8 cellular contexts compared by ENCODE assay signal in genomic region chr3:119294402-119294888, GRCh38. TPM values are rescaled to one million over a fixed set of nuclear protein-coding genes. Genes with fewer than 3 reads are reported as not detected.
DNase-seq lines count a peak whose midpoint lies in the region; ATAC-seq and TF ChIP-seq lines count a peak whose summit lies in the region.

No MANE protein-coding gene starts in this region.

- intact Hi-C loops in ovary (cut with DNase I): no loop called here

- H3K4me3 ChIP-seq in fibroblast of villous mesenchyme (ENCODE audit: low read depth, low read length) (peak overlapping the region; percentile 80), ovary (peak overlapping the region; percentile 57)

- H3K9me3 ChIP-seq in ovary: no peaks in the 10 kb centered on the region

- DNase-seq in DMS153 treated with DMSO at 0.1 percent for 48 hours (lab: John Stamatoyannopoulos, UW; ENCODE audit: unreplicated experiment) (peak; percentile 19), DMS153 (lab: John Stamatoyannopoulos, UW) (no peak), NCI-H69 (lab: John Stamatoyannopoulos, UW) (peak; percentile 26), fibroblast of villous mesenchyme (ENCODE audit: low read depth) (no peak), ovary (peak; percentile 45 to 64 (median 57)), type B pancreatic cell (ENCODE audit: extremely low spot score, unreplicated experiment) (no peak)
- peak; percentile 73 for DNase-seq in activated T-cell treated with anti-CD3 and anti-CD28 coated beads, Interleukin-2, amount 50 U/mL, for 1 hour

- peak overlapping the region; percentile 91 for H3K4me3 Mint-ChIP-seq in type B pancreatic cell

- H3K36me3 Mint-ChIP-seq in type B pancreatic cell: no peaks in the 10 kb centered on the region

- no peaks in the 10 kb centered on the region for H3K9me3 Mint-ChIP-seq in type B pancreatic cell

- no peaks in the 10 kb centered on the region for H3K36me3 ChIP-seq in ovary

- peaks cover 5% of the 10 kb centered on the region for H3K4me1 ChIP-seq in ovary (ENCODE audit: insufficient read depth)

- H3K27me3 ChIP-seq in ovary: no peaks in the 10 kb centered on the region

- peak overlapping the region; percentile 80 to 93 for H3K27ac ChIP-seq in ovary

- TF ChIP-seq CTCF in fibroblast of villous mesenchyme (IDR thresholded peaks at IDR 0.05; ENCODE audit: insufficient read depth, low read depth, low read length): no peak
- no peak for TF ChIP-seq CTCF in ovary (IDR thresholded peaks at IDR 0.05)
- TF ChIP-seq CTCF in type B pancreatic cell (conservative IDR thresholded peaks at IDR 0.05): no peak

- no peak for TF ChIP-seq POLR2A in ovary (IDR thresholded peaks at IDR 0.05)

- peaks cover 37% of the 10 kb centered on the region for H3K4me1 Mint-ChIP-seq in type B pancreatic cell (ENCODE audit: unreplicated experiment)

- WGBS in ovary, 3 donors: 0% methylated on average over 41 to 43 of the region's 43 CpGs

- peak overlapping the region; percentile 83 for H3K27ac Mint-ChIP-seq in type B pancreatic cell

- peak; percentile 64 for ATAC-seq in HG02678 (IDR thresholded peaks at IDR 0.05; ENCODE audit: unreplicated experiment)

- TF ChIP-seq EP300 in ovary (IDR thresholded peaks at IDR 0.05): no peak

- peaks cover 10% of the 10 kb centered on the region for H3K27me3 Mint-ChIP-seq in type B pancreatic cell

RNA-seq across cellular contexts. Expression of gene ARHGAP31, which starts 0.3 kb away (rescaled TPM):
- total RNA-seq in fibroblast of villous mesenchyme (15.1 and 15.5 TPM in 2 replicates), ovary (10 to 100 TPM in 5 of 7 donors, 1 to 10 TPM in 2; 6.3 to 41.4 (median 21.3) TPM), type B pancreatic cell (ENCODE audit: low replicate concordance) (4.1 and 17.3 TPM in 2 replicates)
- 10 to 100 TPM in 1 of 2 donors, 1 to 10 TPM in 1; 8.7 to 26.0 TPM for polyA plus RNA-seq in ovary

RNA-seq across cellular contexts. Expression of gene B4GALT4, which starts 53.8 kb away (rescaled TPM):
- 28.3 and 47.5 TPM in 2 replicates for total RNA-seq in fibroblast of villous mesenchyme
- 10 to 100 TPM; 14.4 to 26.1 (median 23.7) TPM for total RNA-seq in ovary
- polyA plus RNA-seq in ovary: 10 to 100 TPM; 19.5 to 26.6 TPM
- 23.9 and 37.2 TPM in 2 replicates for total RNA-seq in type B pancreatic cell (ENCODE audit: low replicate concordance)

Comparison
In these comparisons a context has a peak if more than half of its experiments do, and no peak if none do; other contexts are left out.
1. DNase-seq: peak in DMS153 treated with DMSO at 0.1 percent for 48 hours (single experiment), NCI-H69 (single experiment), activated T-cell treated with anti-CD3 and anti-CD28 coated beads, Interleukin-2, amount 50 U/mL, for 1 hour (single experiment) and ovary (5 of 5); none in DMS153 (single experiment), fibroblast of villous mesenchyme (single experiment) and type B pancreatic cell (single experiment).